In the genomic region with DNA sequence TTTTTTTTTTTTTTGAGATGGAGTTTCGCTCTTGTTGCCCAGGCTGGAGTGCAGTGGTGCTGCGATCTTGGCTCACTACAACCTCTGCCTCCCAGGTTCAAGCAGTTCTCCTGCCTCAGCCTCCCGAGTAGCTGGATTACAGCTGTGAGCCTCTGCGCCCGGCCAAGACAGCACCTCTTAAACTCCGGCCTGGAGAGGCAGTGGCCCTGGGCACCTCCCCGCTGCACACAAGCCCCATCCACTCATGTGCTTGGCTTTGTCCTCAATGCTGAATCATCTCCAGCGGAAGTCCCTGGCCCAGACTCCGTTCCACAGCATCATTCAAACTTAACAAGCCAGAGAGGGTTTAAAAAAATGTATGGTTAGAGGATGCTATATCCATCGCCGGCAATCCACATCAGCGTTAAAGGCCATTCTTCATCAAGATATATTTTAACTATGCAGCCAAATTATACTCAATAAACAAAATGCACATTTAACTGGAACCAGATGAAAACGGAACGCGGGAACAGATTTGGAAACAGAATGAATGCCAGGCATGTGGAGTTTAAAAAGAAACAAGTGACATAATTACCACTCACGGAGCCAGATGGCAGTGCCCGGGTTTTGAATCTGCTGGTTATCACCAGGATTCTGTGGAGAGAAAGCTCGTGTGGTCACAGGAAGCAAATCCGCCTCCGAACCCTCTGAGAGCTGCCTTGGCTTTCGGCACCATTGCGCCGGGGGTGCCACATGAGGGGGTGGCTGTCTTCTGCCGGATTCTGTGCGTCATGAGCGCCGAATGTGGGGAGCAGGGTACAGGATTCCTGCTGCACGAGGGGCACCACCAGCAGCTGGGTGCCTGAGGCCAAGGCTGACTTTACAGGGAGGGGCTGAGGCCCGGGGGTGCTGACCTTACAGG, we compare ENCODE assay signal across 10 cellular contexts. TPM values are rescaled to one million over a fixed set of nuclear protein-coding genes. Genes with fewer than 3 reads are reported as not detected.
DNase-seq lines count a peak whose midpoint lies in the region; ATAC-seq and TF ChIP-seq lines count a peak whose summit lies in the region.
"Had no signal": no experiment of that assay in that cellular context is flagged by ENCODE, and none has a peak within 500 bp of the region (broad histone marks: within the 10 kb centered on the region; RNA-seq: fewer than 3 reads in every experiment).

No MANE protein-coding gene starts in this region.

- H3K4me3 Mint-ChIP-seq in naive thymus-derived CD4-positive, alpha-beta T cell = no peak overlapping the region

- peaks cover 0 to 5% (median 0%) of the 10 kb centered on the region in 5 donors for H3K27me3 Mint-ChIP-seq in naive thymus-derived CD4-positive, alpha-beta T cell

- no peaks in the 10 kb centered on the region for H3K9me3 Mint-ChIP-seq in naive thymus-derived CD4-positive, alpha-beta T cell

- CTCF ChIA-PET in BJ (lab: Yijun Ruan, JAX) = interaction anchor here (1.2 kb wide), 1 partner anchor 9 kb away, joined by 3 read pairs; no protein-coding TSS in a partner anchor
- CTCF ChIA-PET in naive thymus-derived CD4-positive, alpha-beta T cell (lab: Charles Lee) = no interaction called here

- TF ChIP-seq CTCF in BJ (IDR thresholded peaks at IDR 0.05; ENCODE audit: insufficient read depth, low read depth, low read length) (no peak), NB4 (IDR thresholded peaks at IDR 0.05; ENCODE audit: low read depth, low read length) (no peak)

- POLR2A ChIA-PET in BJ (lab: Charles Lee) = no interaction called here
- POLR2A ChIA-PET in naive thymus-derived CD4-positive, alpha-beta T cell (lab: Charles Lee) = no interaction called here

- no peak overlapping the region for H3K27ac ChIP-seq in naive thymus-derived CD4-positive, alpha-beta T cell (ENCODE audit: low read depth, low read length)
- H3K27ac ChIP-seq: Peyer's patch, testis had no signal

- TF ChIP-seq POLR2A in NB4 (IDR thresholded peaks at IDR 0.05; ENCODE audit: extremely low read depth, insufficient read length) = no peak

- intact Hi-C loops in naive thymus-derived CD4-positive, alpha-beta T cell (cut with micrococcal nuclease) = no loop called here

- H3K4me3 ChIP-seq in BJ (ENCODE audit: low read depth, low read length) (0 out of 2 replicates have a peak overlapping the region, but pooled peaks have one; percentile 6), NB4 (ENCODE audit: low read depth, low read length) (no peak overlapping the region)
- no peak overlapping the region for H3K4me3 ChIP-seq in naive thymus-derived CD4-positive, alpha-beta T cell (ENCODE audit: low read length)
- H3K4me3 ChIP-seq: Peyer's patch, testis had no signal

- no peak overlapping the region for H3K27ac Mint-ChIP-seq in naive thymus-derived CD4-positive, alpha-beta T cell

- no peaks in the 10 kb centered on the region for H3K36me3 ChIP-seq in BJ (ENCODE audit: control insufficient read depth, insufficient read depth, low read length)
- no peaks in the 10 kb centered on the region for H3K36me3 ChIP-seq in naive thymus-derived CD4-positive, alpha-beta T cell (ENCODE audit: control insufficient read depth in 2 of 3, insufficient read depth in 3 of 3, low read length in 3 of 3)
- H3K36me3 ChIP-seq: Peyer's patch had no signal

- peak; percentile 58 for ATAC-seq in naive thymus-derived CD4-positive, alpha-beta T cell
- no peak for ATAC-seq in HG03280 (IDR thresholded peaks at IDR 0.05; ENCODE audit: unreplicated experiment)

- no peaks in the 10 kb centered on the region for H3K4me1 Mint-ChIP-seq in naive thymus-derived CD4-positive, alpha-beta T cell

- no peaks in the 10 kb centered on the region for H3K36me3 Mint-ChIP-seq in naive thymus-derived CD4-positive, alpha-beta T cell

- no peaks in the 10 kb centered on the region for H3K27me3 ChIP-seq in BJ (ENCODE audit: control insufficient read depth, insufficient read depth, low read length)
- no peaks in the 10 kb centered on the region for H3K27me3 ChIP-seq in naive thymus-derived CD4-positive, alpha-beta T cell (ENCODE audit: control insufficient read depth in 2 of 2, insufficient read depth in 2 of 2, low read length in 2 of 2)
- H3K27me3 ChIP-seq: Peyer's patch, testis had no signal

- no peaks in the 10 kb centered on the region for H3K4me1 ChIP-seq in naive thymus-derived CD4-positive, alpha-beta T cell (ENCODE audit: control insufficient read depth in 2 of 2, insufficient read depth in 2 of 2, low read length in 2 of 2)
- H3K4me1 ChIP-seq: Peyer's patch, testis had no signal

- DNase-seq in BJ (ENCODE audit: low read depth) (peak; percentile 82), NB4 (ENCODE audit: low read depth) (peak; percentile 60), dedifferentiated amniotic fluid mesenchymal stem cell (ENCODE audit: extremely low spot score) (peak; percentile 90)
- DNase-seq in naive thymus-derived CD4-positive, alpha-beta T cell = no peak
- DNase-seq in activated CD4-positive, alpha-beta T cell treated with anti-CD3 and anti-CD28 coated beads, Interleukin-2, amount 50 U/mL, for 48 hours = no peak
- DNase-seq in stimulated activated CD4-positive, alpha-beta T cell treated with anti-CD3 and anti-CD28 coated beads, Interleukin-2, amount 100 ng/mL, for 48 hours = no peak
- DNase-seq in central memory CD4-positive, alpha-beta T cell = no peak
- DNase-seq: testis had no signal

- no peaks in the 10 kb centered on the region for H3K9me3 ChIP-seq in naive thymus-derived CD4-positive, alpha-beta T cell (ENCODE audit: control insufficient read depth in 2 of 3, low read length in 3 of 3)
- H3K9me3 ChIP-seq: Peyer's patch, testis had no signal

RNA-seq across cellular contexts. Expression of gene CFAP46, which starts 45.6 kb away (rescaled TPM):
- polyA plus RNA-seq in BJ (2011; rRNA removed) = 1.8 and 2.0 TPM in 2 replicates
- 0.15 and 0.66 TPM in 2 replicates for polyA minus RNA-seq in BJ (2011; rRNA and poly(A)+ RNA removed)
- under 1 TPM in 1 of 5 experiments, not detected in 4; 0.05 TPM for total RNA-seq in naive thymus-derived CD4-positive, alpha-beta T cell
- not detected for polyA plus RNA-seq in naive thymus-derived CD4-positive, alpha-beta T cell
- total RNA-seq: Peyer's patch had no signal

Comparison
In these comparisons a context has a peak if more than half of its experiments do, and no peak if none do; other contexts are left out.
1. DNase-seq: peak in BJ (single experiment), NB4 (single experiment) and dedifferentiated amniotic fluid mesenchymal stem cell (single experiment); none in naive thymus-derived CD4-positive, alpha-beta T cell (0 of 9), activated CD4-positive, alpha-beta T cell treated with anti-CD3 and anti-CD28 coated beads, Interleukin-2, amount 50 U/mL, for 48 hours (0 of 2), stimulated activated CD4-positive, alpha-beta T cell treated with anti-CD3 and anti-CD28 coated beads, Interleukin-2, amount 100 ng/mL, for 48 hours (0 of 2) and central memory CD4-positive, alpha-beta T cell (single experiment).